ENCODE assay signal across 16 cellular contexts in genomic region chr5:6649186-6649585, GRCh38. TPM values are rescaled to one million over a fixed set of nuclear protein-coding genes. Genes with fewer than 3 reads are reported as not detected.
DNase-seq lines count a peak whose midpoint lies in the region; ATAC-seq and TF ChIP-seq lines count a peak whose summit lies in the region.
"Had no signal": no experiment of that assay in that cellular context is flagged by ENCODE, and none has a peak within 500 bp of the region (broad histone marks: within the 10 kb centered on the region; RNA-seq: fewer than 3 reads in every experiment).

No MANE protein-coding gene starts in this region.

- peak overlapping the region in 6 of 11 experiments; percentile 4 to 33 (median 26); a peak in 7 of 22 replicates for H3K4me2 ChIP-seq in BLaER1 treated with 17β-estradiol and CSF1 and Interleukin-3, amounts not matched to agents 10 nM and 100 nM
- H3K4me2 ChIP-seq in H9 (ENCODE audit: insufficient read depth, insufficient read length, low read length) = no peak overlapping the region

- H3K4me1 Mint-ChIP-seq in H9 = peaks cover 23 to 26% of the 10 kb centered on the region in 2 experiments

- no peak overlapping the region for H3K18ac ChIP-seq in H9 (ENCODE audit: insufficient read length, low read depth, low read length)

- H3K36me3 Mint-ChIP-seq in H9 (ENCODE audit: insufficient read depth in 1 of 3, low read depth in 3 of 3) = peaks cover 0 to 13% (median 5%) of the 10 kb centered on the region in 3 experiments; a peak in 5 of 7 replicates

- H3K79me2 ChIP-seq in H9 (ENCODE audit: insufficient read depth, low read length) = no peaks in the 10 kb centered on the region

- no peak overlapping the region for H3K56ac ChIP-seq in H9 (ENCODE audit: insufficient read length, low read depth, low read length)

- H2BK15ac ChIP-seq in H9 (ENCODE audit: low read depth, low read length) = no peak overlapping the region

- POLR2A ChIA-PET in Panc1 (lab: Charles Lee) = no interaction called here

- no peak overlapping the region for H3K9ac ChIP-seq in BLaER1 treated with 17β-estradiol and CSF1 and Interleukin-3, amounts not matched to agents 10 nM and 100 nM
- H3K9ac ChIP-seq in H9 (ENCODE audit: extremely low read depth, insufficient read length, low read length) = no peak overlapping the region
- H3K9ac ChIP-seq in iPS-18a (ENCODE audit: low read length) = no peak overlapping the region

- peaks cover 9 to 63% (median 27%) of the 10 kb centered on the region in 11 experiments; a peak in 20 of 22 replicates for H3K36me3 ChIP-seq in BLaER1 treated with 17β-estradiol and CSF1 and Interleukin-3, amounts not matched to agents 10 nM and 100 nM
- H3K36me3 ChIP-seq in Panc1 (ENCODE audit: control insufficient read depth, insufficient read depth, low read length) (no peaks in the 10 kb centered on the region), iPS-18a (ENCODE audit: control insufficient read depth, low read depth, low read length) (peaks cover 5% of the 10 kb centered on the region)

- H3K23ac ChIP-seq in H9 (ENCODE audit: insufficient read length, low read depth, low read length) = no peak overlapping the region

- peaks cover 0 to 5% (median 0%) of the 10 kb centered on the region in 11 experiments; a peak in 1 of 22 replicates for H4K20me1 ChIP-seq in BLaER1 treated with 17β-estradiol and CSF1 and Interleukin-3, amounts not matched to agents 10 nM and 100 nM
- H4K20me1 ChIP-seq in H9 (ENCODE audit: control insufficient read depth, insufficient read depth, insufficient read length) = no peaks in the 10 kb centered on the region

- no peak overlapping the region for H2BK120ac ChIP-seq in H9 (ENCODE audit: low read depth, low read length, poor library complexity, severe bottlenecking)

- no peaks in the 10 kb centered on the region for H3K23me2 ChIP-seq in H9 (ENCODE audit: insufficient read length, low read depth, low read length, poor library complexity, severe bottlenecking)

- intact Hi-C loops in Panc1 (cut with micrococcal nuclease; ENCODE audit: unreplicated experiment) = no loop called here

- BruUV-seq in Panc1 (replicated peaks; lab: Mats Ljungman, UMichigan) = no TSS peak

- H3K27me3 Mint-ChIP-seq in H9 (ENCODE audit: low read depth) = no peaks in the 10 kb centered on the region
- H3K27me3 Mint-ChIP-seq: CD4-positive, CD25-positive, alpha-beta regulatory T cell had no signal

- DNase-seq in H9 (peak; percentile 53), Panc1 (ENCODE audit: low read depth, low spot score) (no peak), NCI-H1694 treated with DMSO at 0.1 percent for 48 hours (lab: John Stamatoyannopoulos, UW) (no peak), NCI-H2227 treated with DMSO at 0.1 percent for 48 hours (lab: John Stamatoyannopoulos, UW) (no peak)
- DNase-seq in NK-92 treated with Interleukin-12 subunit alpha and Interleukin-12 subunit beta, amount 100 ng/mL, for 24 hours (lab: John Stamatoyannopoulos, UW) = no peak
- DNase-seq: 8988T; CD4-positive, CD25-positive, alpha-beta regulatory T cell; DND-41; NCI-H1436 treated with DMSO at 0.1 percent for 48 hours; NCI-H2081 treated with DMSO at 0.1 percent for 48 hours; NCI-H345; NCI-H748 treated with DMSO at 0.1 percent for 48 hours; T-helper 2 cell had no signal

- in situ Hi-C loops in Panc1 (cut with HindIII; ENCODE audit: low pct_unique_long_range_greater_than_20kb, low sequenced_read_pairs) = no loop called here

- no peak overlapping the region for H3K27ac Mint-ChIP-seq in H9
- H3K27ac Mint-ChIP-seq: CD4-positive, CD25-positive, alpha-beta regulatory T cell had no signal

- H3K4me3 Mint-ChIP-seq in H9 = peak overlapping the region in 1 of 2 experiments; percentile 16; a peak in 1 of 5 replicates
- H3K4me3 Mint-ChIP-seq: CD4-positive, CD25-positive, alpha-beta regulatory T cell had no signal

- H3K27ac ChIP-seq in BLaER1 treated with 17β-estradiol and CSF1 and Interleukin-3, amounts not matched to agents 10 nM and 100 nM = 0 out of 22 replicates have a peak overlapping the region, but pooled peaks of 1 of the 11 experiments have one; percentile 8
- no peak overlapping the region for H3K27ac ChIP-seq in H9 (ENCODE audit: insufficient read length, low read depth, low read length)
- no peak overlapping the region for H3K27ac ChIP-seq in Panc1 (ENCODE audit: low read length)
- H3K27ac ChIP-seq in iPS-18a (ENCODE audit: low read length) = no peak overlapping the region

- H3K79me1 ChIP-seq in H9 (ENCODE audit: insufficient read depth, low read depth, low read length, poor library complexity, severe bottlenecking) = no peaks in the 10 kb centered on the region

- no peak overlapping the region for H3K4ac ChIP-seq in H9 (ENCODE audit: low read depth, low read length)

- no CpG with 5 or more reads among the region's 10 CpGs for WGBS in H9 (ENCODE audit: extremely low coverage, insufficient read length, low lambda C conversion rate)

- TF ChIP-seq CTCF in H9 (conservative IDR thresholded peaks at IDR 0.05) (no peak), Panc1 (IDR thresholded peaks at IDR 0.05) (no peak)

- H3K9me3 ChIP-seq in BLaER1 treated with 17β-estradiol and CSF1 and Interleukin-3, amounts not matched to agents 10 nM and 100 nM (replicated peaks in 1 of 11) = peaks cover 21 to 44% (median 26%) of the 10 kb centered on the region in 11 experiments
- H3K9me3 ChIP-seq in H9 (ENCODE audit: control insufficient read depth, low read depth, low read length) (no peaks in the 10 kb centered on the region), Panc1 (ENCODE audit: control insufficient read depth, insufficient read depth, low read depth, low read length) (no peaks in the 10 kb centered on the region), iPS-18a (ENCODE audit: control insufficient read depth, low read depth, low read length) (no peaks in the 10 kb centered on the region)

- H4K5ac ChIP-seq in H9 (ENCODE audit: insufficient read length, low read depth, low read length) = no peak overlapping the region

- H2BK20ac ChIP-seq in H9 (ENCODE audit: low read depth, low read length, poor library complexity, severe bottlenecking) = no peak overlapping the region

- 0 out of 2 replicates have a peak, but pooled peaks have one; percentile 45 for ATAC-seq in Panc1
- no peak for ATAC-seq in GM21360 (IDR thresholded peaks at IDR 0.05; ENCODE audit: unreplicated experiment)

- no peak overlapping the region for H4K91ac ChIP-seq in H9 (ENCODE audit: insufficient read length, low read depth, low read length)

- H4K8ac ChIP-seq in H9 (replicated peaks; ENCODE audit: insufficient read length, low read depth, low read length) = no peak overlapping the region

- H3K4me1 ChIP-seq in BLaER1 treated with 17β-estradiol and CSF1 and Interleukin-3, amounts not matched to agents 10 nM and 100 nM = peaks cover 0 to 25% (median 19%) of the 10 kb centered on the region in 10 experiments; a peak in 17 of 20 replicates
- H3K4me1 ChIP-seq in H9 (ENCODE audit: insufficient read depth, low read length) = no peaks in the 10 kb centered on the region; the same call in 1 of the 2 replicates
- H3K4me1 ChIP-seq in Panc1 (ENCODE audit: control insufficient read depth, insufficient read depth, low read length) = no peaks in the 10 kb centered on the region
- peaks cover 6% of the 10 kb centered on the region for H3K4me1 ChIP-seq in iPS-18a (ENCODE audit: control insufficient read depth, low read depth, low read length)

- H3T11ph ChIP-seq in H9 (ENCODE audit: low read length) = no peak overlapping the region

- no peak overlapping the region for H3K14ac ChIP-seq in H9 (ENCODE audit: insufficient read depth, low read length)

- no peak overlapping the region for H2AK5ac ChIP-seq in H9 (ENCODE audit: insufficient read length, low read length)

- H2AFZ ChIP-seq in H9 (ENCODE audit: low read length) = no peak overlapping the region

- H2BK12ac ChIP-seq in H9 (ENCODE audit: insufficient read length, low read depth, low read length) = no peak overlapping the region

- H3K4me3 ChIP-seq in BLaER1 treated with 17β-estradiol and CSF1 and Interleukin-3, amounts not matched to agents 10 nM and 100 nM = no peak overlapping the region
- H3K4me3 ChIP-seq in Panc1 (ENCODE audit: low read depth in 2 of 2, low read length in 2 of 2) (no peak overlapping the region), iPS-18a (ENCODE audit: low read length) (peak overlapping the region; percentile 17)

- no peaks in the 10 kb centered on the region for H3K9me3 Mint-ChIP-seq in H9

- H3K27me3 ChIP-seq in BLaER1 treated with 17β-estradiol and CSF1 and Interleukin-3, amounts not matched to agents 10 nM and 100 nM = no peaks in the 10 kb centered on the region
- H3K27me3 ChIP-seq in H9 (ENCODE audit: insufficient read depth, low read length) (no peaks in the 10 kb centered on the region), Panc1 (ENCODE audit: control insufficient read depth, insufficient read depth, low read length) (no peaks in the 10 kb centered on the region), iPS-18a (ENCODE audit: control insufficient read depth, insufficient read depth, low read length) (no peaks in the 10 kb centered on the region)

- H2BK5ac ChIP-seq in H9 (ENCODE audit: insufficient read length, low read length) = no peak overlapping the region

- CTCF ChIA-PET in Panc1 (lab: Charles Lee) = no interaction called here

RNA-seq across cellular contexts. Expression of gene SRD5A1, which starts 15.9 kb away (rescaled TPM):
- total RNA-seq in H9 (2021) (29.9 and 31.3 TPM in 2 replicates), Panc1 (2021; ENCODE audit: unreplicated experiment) (30.4 TPM)
- 21.6 TPM for polyA plus RNA-seq in Panc1 (2012; ENCODE audit: insufficient read length)

RNA-seq across cellular contexts. Expression of gene NSUN2, which starts 16.3 kb away (rescaled TPM):
- total RNA-seq in H9 (2021) = 115 and 116 TPM in 2 replicates
- 125 TPM for total RNA-seq in Panc1 (2021; ENCODE audit: unreplicated experiment)
- polyA plus RNA-seq in Panc1 (2012; ENCODE audit: insufficient read length) = 105 TPM
